ENCODE assay signal across 13 cellular contexts in the genomic region with DNA sequence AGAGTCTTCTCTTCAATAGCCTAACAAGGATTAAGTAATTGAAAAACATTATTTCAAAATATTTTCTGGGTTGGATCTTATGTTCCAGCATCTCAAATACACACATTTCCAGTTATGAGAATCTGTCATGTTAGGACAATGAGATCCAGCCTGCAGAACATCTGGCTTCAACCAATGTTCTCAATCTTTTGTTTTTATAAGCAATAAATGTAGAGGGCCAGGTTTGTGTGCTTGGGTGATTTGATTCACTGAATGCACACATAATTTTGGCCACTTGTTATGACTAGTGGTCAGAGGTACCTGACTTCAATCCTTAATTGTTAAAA.
A peak's percentile ranks its signal among the peaks of the same experiment; 100 is the strongest.
DNase-seq lines count a peak whose midpoint lies in the region; ATAC-seq and TF ChIP-seq lines count a peak whose summit lies in the region.
"Had no signal": no experiment of that assay in that cellular context is flagged by ENCODE, and none has a peak within 500 bp of the region (broad histone marks: within the 10 kb centered on the region; RNA-seq: fewer than 3 reads in every experiment).

No MANE protein-coding gene starts in this region.

- H4K20me1 ChIP-seq in hepatocyte (ENCODE audit: insufficient read depth, poor library complexity, severe bottlenecking) (no peaks in the 10 kb centered on the region), MM.1S (ENCODE audit: insufficient read depth, low read length) (no peaks in the 10 kb centered on the region)
- H4K20me1 ChIP-seq: BLaER1 treated with 17β-estradiol and CSF1 and Interleukin-3, amounts not matched to agents 10 nM and 100 nM had no signal

- no peaks in the 10 kb centered on the region for H3K79me2 ChIP-seq in hepatocyte
- H3K79me2 ChIP-seq in MM.1S (ENCODE audit: low read length): no peaks in the 10 kb centered on the region

- H3K9me3 ChIP-seq in heart left ventricle: no peaks in the 10 kb centered on the region
- H3K9me3 ChIP-seq in esophagus muscularis mucosa: no peaks in the 10 kb centered on the region
- H3K9me3 ChIP-seq in hepatocyte (ENCODE audit: low read depth): no peaks in the 10 kb centered on the region
- no peaks in the 10 kb centered on the region for H3K9me3 ChIP-seq in suprapubic skin
- H3K9me3 ChIP-seq in MM.1S (replicated peaks; ENCODE audit: insufficient read depth, low read length): no peaks in the 10 kb centered on the region

- DNase-seq in heart left ventricle: no peak
- DNase-seq in Right ventricle myocardium superior: no peak
- no peak for DNase-seq in esophagus muscularis mucosa (ENCODE audit: extremely low spot score)
- DNase-seq in hepatocyte (ENCODE audit: low spot score): no peak
- DNase-seq in suprapubic skin (ENCODE audit: low spot score in 2 of 2): no peak
- DNase-seq in MM.1S: no peak
- DNase-seq in cerebellar cortex (ENCODE audit: low spot score): no peak
- DNase-seq: 8988T; CD4-positive, CD25-positive, alpha-beta regulatory T cell; H7 had no signal

- H3K4me2 ChIP-seq in hepatocyte (no peak overlapping the region), MM.1S (ENCODE audit: low read depth, low read length) (no peak overlapping the region)
- H3K4me2 ChIP-seq: BLaER1 treated with 17β-estradiol and CSF1 and Interleukin-3, amounts not matched to agents 10 nM and 100 nM; GM23338 had no signal

- H3K36me3 ChIP-seq in heart left ventricle: no peaks in the 10 kb centered on the region
- H3K36me3 ChIP-seq in esophagus muscularis mucosa: no peaks in the 10 kb centered on the region
- no peaks in the 10 kb centered on the region for H3K36me3 ChIP-seq in hepatocyte (replicated peaks; ENCODE audit: insufficient read depth, low read depth)
- no peaks in the 10 kb centered on the region for H3K36me3 ChIP-seq in suprapubic skin
- no peaks in the 10 kb centered on the region for H3K36me3 ChIP-seq in MM.1S (replicated peaks; ENCODE audit: insufficient read depth, low read length)

- no peaks in the 10 kb centered on the region for H3F3A ChIP-seq in MM.1S (ENCODE audit: insufficient read depth, low read length)

- intact Hi-C loops in heart left ventricle (cut with DNase I) (loop anchor here in 1 of 10 donors (5.0 to 10.0 kb wide), 2 partner anchors 67 to 314 kb away; no protein-coding TSS in a partner anchor), Right ventricle myocardium superior (cut with DNase I) (no loop called here), esophagus muscularis mucosa (cut with DNase I) (no loop called here)

- H3K27ac ChIP-seq in heart left ventricle (peak overlapping the region in 10 of 12 donors; percentile 18 to 78 (median 52)), esophagus muscularis mucosa (replicated peaks in 1 of 4) (peak overlapping the region; percentile 54 to 70 (median 64)), hepatocyte (peak overlapping the region; percentile 54), suprapubic skin (peak overlapping the region; percentile 76), MM.1S (ENCODE audit: low read length) (no peak overlapping the region)
- H3K27ac ChIP-seq: BLaER1 treated with 17β-estradiol and CSF1 and Interleukin-3, amounts not matched to agents 10 nM and 100 nM had no signal

- TF ChIP-seq CTCF in heart left ventricle (IDR thresholded peaks at IDR 0.05) (no peak), esophagus muscularis mucosa (IDR thresholded peaks at IDR 0.05) (no peak), hepatocyte (IDR thresholded peaks at IDR 0.05; ENCODE audit: poor library complexity) (no peak), suprapubic skin (IDR thresholded peaks at IDR 0.05) (no peak), MM.1S (IDR thresholded peaks at IDR 0.05; ENCODE audit: low read length) (no peak)

- ATAC-seq in heart left ventricle (peak in 1 of 4 donors; percentile 34), Right ventricle myocardium superior (ENCODE audit: poor library complexity) (no peak)
- ATAC-seq: GM12878, GM23338 had no signal

- no peak overlapping the region for H2AFZ ChIP-seq in hepatocyte
- no peak overlapping the region for H2AFZ ChIP-seq in MM.1S (ENCODE audit: low read length)
- H2AFZ ChIP-seq: GM23338 had no signal

- H3K27me3 ChIP-seq in heart left ventricle: no peaks in the 10 kb centered on the region
- H3K27me3 ChIP-seq in esophagus muscularis mucosa: no peaks in the 10 kb centered on the region
- no peaks in the 10 kb centered on the region for H3K27me3 ChIP-seq in hepatocyte
- H3K27me3 ChIP-seq in suprapubic skin: no peaks in the 10 kb centered on the region
- no peaks in the 10 kb centered on the region for H3K27me3 ChIP-seq in MM.1S (replicated peaks; ENCODE audit: insufficient read depth, low read length)

- H3K4me3 ChIP-seq in heart left ventricle: no peak overlapping the region
- no peak overlapping the region for H3K4me3 ChIP-seq in esophagus muscularis mucosa
- H3K4me3 ChIP-seq in hepatocyte: no peak overlapping the region
- no peak overlapping the region for H3K4me3 ChIP-seq in suprapubic skin
- no peak overlapping the region for H3K4me3 ChIP-seq in MM.1S (ENCODE audit: low read length)
- H3K4me3 ChIP-seq: BLaER1 treated with 17β-estradiol and CSF1 and Interleukin-3, amounts not matched to agents 10 nM and 100 nM; GM12878; GM23338 had no signal

- peaks cover 0 to 46% (median 14%) of the 10 kb centered on the region in 12 donors for H3K4me1 ChIP-seq in heart left ventricle
- H3K4me1 ChIP-seq in esophagus muscularis mucosa: peaks cover 16 to 65% (median 52%) of the 10 kb centered on the region in 4 donors
- H3K4me1 ChIP-seq in hepatocyte (ENCODE audit: insufficient read depth): peaks cover 10% of the 10 kb centered on the region
- peaks cover 35% of the 10 kb centered on the region for H3K4me1 ChIP-seq in suprapubic skin
- no peaks in the 10 kb centered on the region for H3K4me1 ChIP-seq in MM.1S (ENCODE audit: low read length)

- H3K9me2 ChIP-seq in hepatocyte (replicated peaks; ENCODE audit: insufficient read depth) (no peaks in the 10 kb centered on the region), MM.1S (replicated peaks; ENCODE audit: insufficient read depth, low read length) (no peaks in the 10 kb centered on the region)

- TF ChIP-seq POLR2A in heart left ventricle (IDR thresholded peaks at IDR 0.05) (no peak), esophagus muscularis mucosa (IDR thresholded peaks at IDR 0.05; ENCODE audit: low read depth) (no peak), suprapubic skin (IDR thresholded peaks at IDR 0.05) (no peak)

- no peak overlapping the region for H3K9ac ChIP-seq in MM.1S (ENCODE audit: low read length)
- H3K9ac ChIP-seq: BLaER1 treated with 17β-estradiol and CSF1 and Interleukin-3, amounts not matched to agents 10 nM and 100 nM had no signal

- TF ChIP-seq EP300 in esophagus muscularis mucosa (IDR thresholded peaks at IDR 0.05) (no peak), suprapubic skin (IDR thresholded peaks at IDR 0.05) (no peak)
